8 cellular contexts compared by ENCODE assay signal in the genomic region with DNA sequence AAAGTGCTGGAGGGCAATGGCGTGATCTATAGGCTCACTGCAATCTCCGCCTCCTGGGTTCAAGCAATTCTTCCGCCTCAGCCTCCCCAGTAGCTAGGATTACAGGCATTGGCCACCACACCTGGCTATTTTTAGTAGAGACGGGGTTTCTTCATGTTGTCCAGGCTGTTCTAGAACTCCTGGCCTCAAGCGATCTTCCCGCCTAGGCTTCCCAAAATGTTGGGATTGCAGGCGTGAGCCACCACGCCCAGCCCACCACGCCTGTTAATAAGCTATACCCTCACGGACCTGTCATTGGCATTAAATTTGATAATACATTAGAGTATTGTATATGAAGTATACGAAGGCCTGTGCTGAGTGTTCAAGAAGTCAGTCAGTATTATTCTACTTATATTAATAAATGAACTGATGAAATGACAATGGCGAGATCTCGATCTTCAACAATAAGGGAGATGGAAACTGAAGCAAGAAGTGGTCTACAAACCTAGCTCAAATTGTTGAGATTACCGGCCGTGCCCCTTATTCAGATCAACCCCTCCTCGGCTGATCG. TPM values are rescaled to one million over a fixed set of nuclear protein-coding genes. Genes with fewer than 3 reads are reported as not detected.
DNase-seq lines count a peak whose midpoint lies in the region; ATAC-seq and TF ChIP-seq lines count a peak whose summit lies in the region.

No MANE protein-coding gene starts in this region.

- H3K4me1 ChIP-seq in IMR-90 (ENCODE audit: control insufficient read depth, insufficient read depth, low read length), result no peaks in the 10 kb centered on the region; the same call in 1 of the 2 replicates
- peaks cover 0 to 5% of the 10 kb centered on the region in 2 donors for H3K4me1 ChIP-seq in naive thymus-derived CD4-positive, alpha-beta T cell (ENCODE audit: control insufficient read depth in 2 of 2, insufficient read depth in 2 of 2, low read length in 2 of 2)

- intact Hi-C loops in IMR-90 (cut with micrococcal nuclease), result loop anchor here (5.0 kb wide), 1 partner anchor 650 kb away; no protein-coding TSS in a partner anchor
- intact Hi-C loops in naive thymus-derived CD4-positive, alpha-beta T cell (cut with micrococcal nuclease), result loop anchor here (1.0 to 10.0 kb wide), 15 partner anchors 77 to 1800 kb away; partner anchors contain the start of genes BRIP1 (in 2 of the 2), MED13 (in 2 of the 2), PPM1D (in 2 of the 2) and USP32 (in 2 of the 2)

- peak overlapping the region; percentile 72 to 93 for H4K8ac ChIP-seq in IMR-90 (ENCODE audit: low read depth in 2 of 2, low read length in 2 of 2)

- H2BK5ac ChIP-seq in IMR-90 (ENCODE audit: low read depth, low read length, poor library complexity, severe bottlenecking), result peak overlapping the region; percentile 32

- H2AK9ac ChIP-seq in IMR-90 (replicated peaks; ENCODE audit: low read depth, low read length, poor library complexity), result no peak overlapping the region

- no peak for TF ChIP-seq POLR2A in IMR-90 (IDR thresholded peaks at IDR 0.05; ENCODE audit: low read depth, low read length)

- no peak overlapping the region for H2BK120ac ChIP-seq in IMR-90 (ENCODE audit: low read depth, low read length)

- no peaks in the 10 kb centered on the region for H3K36me3 ChIP-seq in IMR-90 (ENCODE audit: control insufficient read depth, insufficient read depth, low read length)
- H3K36me3 ChIP-seq in naive thymus-derived CD4-positive, alpha-beta T cell (ENCODE audit: control insufficient read depth in 2 of 3, insufficient read depth in 3 of 3, low read length in 3 of 3), result no peaks in the 10 kb centered on the region

- H3K4me3 ChIP-seq in AG10803 (ENCODE audit: low read length) (peak overlapping the region; percentile 88), IMR-90 (ENCODE audit: insufficient read depth, low read depth, low read length) (peak overlapping the region; percentile 55)
- peak overlapping the region; percentile 85 for H3K4me3 ChIP-seq in naive thymus-derived CD4-positive, alpha-beta T cell (ENCODE audit: low read length)

- no peak overlapping the region for H2BK15ac ChIP-seq in IMR-90 (ENCODE audit: low read depth, low read length)

- peak overlapping the region; percentile 58 for H3K9ac ChIP-seq in IMR-90 (ENCODE audit: low read depth, low read length)

- no peak overlapping the region for H2BK20ac ChIP-seq in IMR-90 (ENCODE audit: low read depth, low read length)

- in situ Hi-C loops in IMR-90 (cut with MboI; ENCODE audit: low sequenced_read_pairs), result no loop called here

- dilution Hi-C loops in IMR-90 (cut with HindIII; ENCODE audit: low sequenced_read_pairs, unreplicated experiment), result no loop called here

- H3K9me3 ChIP-seq in IMR-90 (ENCODE audit: control insufficient read depth, insufficient read depth, low read length), result no peaks in the 10 kb centered on the region
- no peaks in the 10 kb centered on the region for H3K9me3 ChIP-seq in naive thymus-derived CD4-positive, alpha-beta T cell (ENCODE audit: control insufficient read depth in 2 of 3, low read length in 3 of 3)

- POLR2A ChIA-PET in IMR-90 (lab: Charles Lee; ENCODE audit: unreplicated experiment), result no interaction called here
- POLR2A ChIA-PET in naive thymus-derived CD4-positive, alpha-beta T cell (lab: Charles Lee), result interaction anchor here (0.7 to 1.7 kb wide), 18 partner anchors 9 to 1570 kb away, joined by 3 to 11 read pairs (median 3); partner anchors contain the start of genes PPM1D, PTRH2, TRIM37 and USP32

- peaks cover 21% of the 10 kb centered on the region for H3K4me1 Mint-ChIP-seq in chondrocyte (ENCODE audit: low read depth)
- H3K4me1 Mint-ChIP-seq in naive thymus-derived CD4-positive, alpha-beta T cell, result peaks cover 10 to 30% (median 25%) of the 10 kb centered on the region in 7 donors

- peaks cover under 1% of the 10 kb centered on the region for H3K36me3 Mint-ChIP-seq in chondrocyte (ENCODE audit: low read depth)
- H3K36me3 Mint-ChIP-seq in naive thymus-derived CD4-positive, alpha-beta T cell, result peaks cover 0 to 5% (median 0%) of the 10 kb centered on the region in 5 donors

- peak overlapping the region; percentile 95 for H3K4me3 Mint-ChIP-seq in chondrocyte (ENCODE audit: unreplicated experiment)
- H3K4me3 Mint-ChIP-seq in naive thymus-derived CD4-positive, alpha-beta T cell, result peak overlapping the region; percentile 95 to 99 (median 98)

- H3K14ac ChIP-seq in IMR-90 (replicated peaks; ENCODE audit: low read depth, low read length), result peak overlapping the region; percentile 59; the same call in 1 of the 2 replicates

- CTCF ChIA-PET in IMR-90 (lab: Yijun Ruan, JAX), result no interaction called here
- CTCF ChIA-PET in naive thymus-derived CD4-positive, alpha-beta T cell (lab: Charles Lee), result interaction anchor here (0.8 to 1.7 kb wide), 5 partner anchors 10 to 540 kb away, joined by 3 to 4 read pairs (median 3); partner anchors contain the start of gene PPM1D

- peak overlapping the region; percentile 98 for H3K27ac Mint-ChIP-seq in chondrocyte (ENCODE audit: unreplicated experiment)
- H3K27ac Mint-ChIP-seq in naive thymus-derived CD4-positive, alpha-beta T cell, result peak overlapping the region; percentile 91 to 99 (median 96)

- no peak for TF ChIP-seq RAD21 in IMR-90 (IDR thresholded peaks at IDR 0.05; ENCODE audit: low read length)

- DNase-seq in AG10803 (ENCODE audit: low read depth) (no peak), IMR-90 (no peak), chondrocyte (ENCODE audit: low spot score) (no peak), NCI-H510A treated with DMSO at 0.1 percent for 48 hours (lab: John Stamatoyannopoulos, UW) (no peak)
- DNase-seq in naive thymus-derived CD4-positive, alpha-beta T cell, result no peak

- no peaks in the 10 kb centered on the region for H3K27me3 Mint-ChIP-seq in chondrocyte (ENCODE audit: low read depth)
- no peaks in the 10 kb centered on the region for H3K27me3 Mint-ChIP-seq in naive thymus-derived CD4-positive, alpha-beta T cell

- no peak overlapping the region for H3K23ac ChIP-seq in IMR-90 (ENCODE audit: low read depth, low read length)

- no peaks in the 10 kb centered on the region for H3K27me3 ChIP-seq in IMR-90 (ENCODE audit: control insufficient read depth, insufficient read depth, low read length)
- H3K27me3 ChIP-seq in naive thymus-derived CD4-positive, alpha-beta T cell (ENCODE audit: control insufficient read depth in 2 of 2, insufficient read depth in 2 of 2, low read length in 2 of 2), result no peaks in the 10 kb centered on the region

- no TSS peak for BruUV-seq in IMR-90 (replicated peaks; lab: Mats Ljungman, UMichigan)

- no peak overlapping the region for H3K27ac ChIP-seq in IMR-90 (ENCODE audit: insufficient read depth, low read length)
- H3K27ac ChIP-seq in naive thymus-derived CD4-positive, alpha-beta T cell (ENCODE audit: low read depth, low read length), result peak overlapping the region; percentile 84

- H3K79me1 ChIP-seq in IMR-90 (ENCODE audit: low read depth in 1 of 2, low read length in 2 of 2), result peaks cover 9 to 10% of the 10 kb centered on the region in 2 experiments; a peak in 3 of 4 replicates

- H3K9me1 ChIP-seq in IMR-90 (ENCODE audit: insufficient read depth, low read length), result no peaks in the 10 kb centered on the region

- no peaks in the 10 kb centered on the region for H4K20me1 ChIP-seq in IMR-90 (ENCODE audit: insufficient read depth, low read length)

- peaks cover 5% of the 10 kb centered on the region for H3K9me3 Mint-ChIP-seq in chondrocyte (ENCODE audit: low read depth)
- no peaks in the 10 kb centered on the region for H3K9me3 Mint-ChIP-seq in naive thymus-derived CD4-positive, alpha-beta T cell

- no peak overlapping the region; the same call in 1 of the 2 replicates for H3K18ac ChIP-seq in IMR-90 (ENCODE audit: low read depth, low read length)

- no peak overlapping the region for H2AK5ac ChIP-seq in IMR-90 (ENCODE audit: low read depth, low read length)

- no CpG with 5 or more reads among the region's 17 CpGs for WGBS in IMR-90 (ENCODE audit: extremely low coverage in 2 of 2, insufficient read length in 1 of 2), 2 experiments

- ATAC-seq in IMR-90 (ENCODE audit: low read depth), result no peak
- ATAC-seq in naive thymus-derived CD4-positive, alpha-beta T cell, result no peak
- no peak for ATAC-seq in HG03521 (IDR thresholded peaks at IDR 0.05; ENCODE audit: unreplicated experiment)
- ATAC-seq in GM21528 (IDR thresholded peaks at IDR 0.05; ENCODE audit: low FRiP score, unreplicated experiment), result no peak
- ATAC-seq in HG03571 (IDR thresholded peaks at IDR 0.05; ENCODE audit: unreplicated experiment), result no peak

- H3K4ac ChIP-seq in IMR-90 (ENCODE audit: low read depth, low read length), result peak overlapping the region; percentile 51

- H3K56ac ChIP-seq in IMR-90 (ENCODE audit: extremely low read depth, insufficient read depth, low read length), result peak overlapping the region; percentile 82

- TF ChIP-seq CTCF in AG10803 (conservative IDR thresholded peaks at IDR 0.05; ENCODE audit: low read length), result no peak
- TF ChIP-seq CTCF in IMR-90 (conservative IDR thresholded peaks at IDR 0.05; ENCODE audit: low read depth, low read length), result no peak
- TF ChIP-seq CTCF in chondrocyte (IDR thresholded peaks at IDR 0.05), result no peak

- peak overlapping the region; percentile 76 for H3K4me2 ChIP-seq in IMR-90 (ENCODE audit: low read depth, low read length)

- H2AFZ ChIP-seq in IMR-90 (replicated peaks; ENCODE audit: low read length, poor library complexity), result peak overlapping the region; percentile 91

- H4K5ac ChIP-seq in IMR-90 (ENCODE audit: low read depth, low read length), result peak overlapping the region; percentile 38

- no peak overlapping the region for H4K91ac ChIP-seq in IMR-90 (ENCODE audit: insufficient read depth, low read depth, low read length)

TF ChIP-seq in IMR-90, 13 proteins besides CTCF, POLR2A, EP300 and RAD21 (continues in another document):
- TF ChIP-seq SMC3 (IDR thresholded peaks at IDR 0.05; ENCODE audit: low read depth, low read length), result no peak
- no peak for TF ChIP-seq CEBPB (IDR thresholded peaks at IDR 0.05; ENCODE audit: low read depth, low read length)
- TF ChIP-seq RFX5 (IDR thresholded peaks at IDR 0.05; ENCODE audit: low read depth, low read length), result no peak
- no peak for TF ChIP-seq MXI1 (IDR thresholded peaks at IDR 0.05; ENCODE audit: borderline replicate concordance, low read depth, low read length)
- TF ChIP-seq MAFK (IDR thresholded peaks at IDR 0.05; ENCODE audit: low read depth, low read length), result no peak
- no peak for TF ChIP-seq NFE2L2 (IDR thresholded peaks at IDR 0.05; ENCODE audit: low read depth, low read length)
- no peak for TF ChIP-seq MAZ (IDR thresholded peaks at IDR 0.05; ENCODE audit: borderline replicate concordance, low read depth, low read length)

RNA-seq across cellular contexts. Expression of gene BCAS3, which starts 0.8 kb away (rescaled TPM):
- total RNA-seq in IMR-90 (2012; rRNA removed), result 13.9 and 27.1 TPM in 2 replicates
- 4.8 and 6.3 TPM in 2 replicates for polyA plus RNA-seq in IMR-90 (2012; rRNA removed)
- polyA plus RNA-seq in IMR-90 (2012; cell fraction: cytosol; rRNA removed), result 3.1 and 3.9 TPM in 2 replicates
- 4.9 and 7.7 TPM in 2 replicates for polyA plus RNA-seq in IMR-90 (2012; cell fraction: nucleus; rRNA removed; ENCODE audit: low replicate concordance)
- total RNA-seq in chondrocyte, result 22.6 to 31.1 TPM (median 26.4 TPM) in 3 replicates
- 10 to 100 TPM; 18.4 to 57.8 (median 42.3) TPM for total RNA-seq in naive thymus-derived CD4-positive, alpha-beta T cell
- 10 to 100 TPM; 25.7 to 29.9 TPM for polyA plus RNA-seq in naive thymus-derived CD4-positive, alpha-beta T cell
